In genomic region chr5:16616536-16617271, GRCh38 we compare ENCODE assay signal across 8 cellular contexts. TPM values are rescaled to one million over a fixed set of nuclear protein-coding genes. Genes with fewer than 3 reads are reported as not detected.
DNase-seq lines count a peak whose midpoint lies in the region; ATAC-seq and TF ChIP-seq lines count a peak whose summit lies in the region.

Gene RETREG1 (minus strand): TSS chr5:16616997. CDS start chr5:16616971, 26 bp downstream.

- no peaks in the 10 kb centered on the region for H3K9me3 ChIP-seq in SJCRH30 (replicated peaks)

- no peaks in the 10 kb centered on the region for H3K9me3 Mint-ChIP-seq in type B pancreatic cell

- no peaks in the 10 kb centered on the region for H3K4me1 ChIP-seq in SJCRH30

- peak within 1 kb of the TSS; percentile 94 for H3K4me3 Mint-ChIP-seq in type B pancreatic cell

- peaks cover 12% of the 10 kb centered on the region for H3K4me1 Mint-ChIP-seq in type B pancreatic cell (ENCODE audit: unreplicated experiment)

- in situ Hi-C loops in GM18951 (cut with MboI; ENCODE audit: low sequenced_read_pairs, unreplicated experiment), result no loop called here

- no peaks in the 10 kb centered on the region for H3K36me3 ChIP-seq in SJCRH30

- H3K27me3 ChIP-seq in SJCRH30, result no peaks in the 10 kb centered on the region

- TF ChIP-seq CTCF in type B pancreatic cell (conservative IDR thresholded peaks at IDR 0.05), result no peak

- H3K27me3 Mint-ChIP-seq in type B pancreatic cell, result peaks cover 28% of the 10 kb centered on the region

- peak; percentile 60 for ATAC-seq in HG03342 (IDR thresholded peaks at IDR 0.05; ENCODE audit: unreplicated experiment)

- H3K27ac ChIP-seq in SJCRH30, result no peak within 1 kb of the TSS

- H3K27ac Mint-ChIP-seq in type B pancreatic cell, result peak within 1 kb of the TSS; percentile 86

- intact Hi-C loops in cardiac septum (cut with DNase I), result loop anchor here (2.0 kb wide), 1 partner anchor 42 kb away; no protein-coding TSS in a partner anchor
- intact Hi-C loops in posterior vena cava (cut with DNase I), result no loop called here

- no peaks in the 10 kb centered on the region for H3K36me3 Mint-ChIP-seq in type B pancreatic cell

- peak; percentile 47 for TF ChIP-seq POLR2A in GM18951 (IDR thresholded peaks at IDR 0.05; ENCODE audit: extremely low read depth, insufficient read depth, insufficient read length)

- DNase-seq in AG08396 (ENCODE audit: low spot score) (peak; percentile 59), SJCRH30 (peak; percentile 28 to 37), cardiac septum (ENCODE audit: low spot score) (peak; percentile 87), posterior vena cava (ENCODE audit: low spot score) (peak; percentile 86), type B pancreatic cell (ENCODE audit: extremely low spot score, unreplicated experiment) (peak; percentile 77)
- DNase-seq in activated naive CD4-positive, alpha-beta T cell treated with anti-CD3 and anti-CD28 coated beads, Interleukin-2, amount 50 U/mL, for 16 hours, result peak; percentile 87

- peak within 1 kb of the TSS; percentile 58 for H3K4me3 ChIP-seq in SJCRH30

RNA-seq across cellular contexts. Expression of gene RETREG1, which starts in this region (rescaled TPM):
- total RNA-seq in SJCRH30 (2014; rRNA removed; shearing (Covaris generic)), result 0.16 TPM in 1 of 2 replicates, not detected in the other
- 105 TPM for total RNA-seq in cardiac septum
- 10 to 100 TPM in 1 of 2 donors, 1 to 10 TPM in 1; 5.4 to 10.9 TPM for total RNA-seq in posterior vena cava
- total RNA-seq in type B pancreatic cell (ENCODE audit: low replicate concordance), result 11.6 and 18.8 TPM in 2 replicates

Comparison
In these comparisons a context has a peak if more than half of its experiments do, and no peak if none do; other contexts are left out.
1. Peak in DNase-seq and H3K4me3 ChIP-seq in SJCRH30; RNA of the gene not detected or under 1 TPM.
2. DNase-seq: peak in every context shown above with its lines; median percentile 87 in activated naive CD4-positive, alpha-beta T cell treated with anti-CD3 and anti-CD28 coated beads, Interleukin-2, amount 50 U/mL, for 16 hours; 87 in cardiac septum; 86 in posterior vena cava; 77 in type B pancreatic cell; 59 in AG08396; 32 in SJCRH30.